ENCODE assay signal across 8 cellular contexts in genomic region chr21:21200103-21200938, GRCh38.
DNase-seq lines count a peak whose midpoint lies in the region; ATAC-seq and TF ChIP-seq lines count a peak whose summit lies in the region.

No MANE protein-coding gene starts in this region.

- CTCF ChIA-PET in HEK293T (lab: Yijun Ruan, JAX): no interaction called here

- no peak for DNase-seq in Right ventricle myocardium inferior (ENCODE audit: missing footprints)
- DNase-seq in cardiac septum (ENCODE audit: low spot score): no peak
- DNase-seq in amniotic stem cell (lab: John Stamatoyannopoulos, UW): peak; percentile 90
- peak in 1 of 2 donors; percentile 74 for DNase-seq in left lung
- DNase-seq in uterus: peak; percentile 25 to 28
- no peak for DNase-seq in NCI-H1694 (lab: John Stamatoyannopoulos, UW)
- no peak for DNase-seq in DMS79 (lab: John Stamatoyannopoulos, UW)
- DNase-seq in HEK293T (ENCODE audit: extremely low spot score): no peak

- H3K27me3 ChIP-seq in left lung (no peaks in the 10 kb centered on the region), uterus (no peaks in the 10 kb centered on the region)

- intact Hi-C loops in Right ventricle myocardium inferior (cut with DNase I) (no loop called here), cardiac septum (cut with DNase I) (no loop called here), left lung (cut with DNase I) (no loop called here), uterus (cut with DNase I; ENCODE audit: low total_unique reads) (no loop called here)

- H3K9me3 ChIP-seq in left lung: no peaks in the 10 kb centered on the region
- H3K9me3 ChIP-seq in uterus: no peaks in the 10 kb centered on the region

- TF ChIP-seq POLR2A in uterus (IDR thresholded peaks at IDR 0.05): no peak

- H3K27ac ChIP-seq in left lung (peak overlapping the region; percentile 59 to 67), uterus (peak overlapping the region in 1 of 2 donors; percentile 40)

- H3K4me1 ChIP-seq in left lung (peaks cover 4 to 9% of the 10 kb centered on the region in 2 donors), uterus (no peaks in the 10 kb centered on the region)

- ATAC-seq in Right ventricle myocardium inferior: peak; percentile 94
- peak; percentile 94 for ATAC-seq in left lung

- H3K36me3 ChIP-seq in left lung: no peaks in the 10 kb centered on the region
- no peaks in the 10 kb centered on the region for H3K36me3 ChIP-seq in uterus

- no peak for TF ChIP-seq CTCF in left lung (IDR thresholded peaks at IDR 0.05)
- TF ChIP-seq CTCF in uterus (IDR thresholded peaks at IDR 0.05): no peak

- H3K4me3 ChIP-seq in left lung: peak overlapping the region in 1 of 2 donors; percentile 16
- peak overlapping the region in 1 of 2 donors; percentile 18 for H3K4me3 ChIP-seq in uterus

- POLR2A ChIA-PET in HEK293T (lab: Yijun Ruan, JAX): no interaction called here

TF ChIP-seq in HEK293T, 16 proteins besides CTCF, POLR2A, EP300 and RAD21:
- TF ChIP-seq HDGF (IDR thresholded peaks at IDR 0.05; ENCODE audit: borderline replicate concordance) (no peak), FOXA1 (IDR thresholded peaks at IDR 0.05) (no peak), FOXM1 (IDR thresholded peaks at IDR 0.05; ENCODE audit: borderline replicate concordance) (no peak), SUZ12 (IDR thresholded peaks at IDR 0.05) (no peak), ZNF384 (IDR thresholded peaks at IDR 0.05) (no peak), CTBP1 (IDR thresholded peaks at IDR 0.05; ENCODE audit: borderline replicate concordance) (no peak), TARDBP (IDR thresholded peaks at IDR 0.05) (no peak), FOXK2 (IDR thresholded peaks at IDR 0.05) (no peak), SP1 (IDR thresholded peaks at IDR 0.05) (no peak), NFRKB (IDR thresholded peaks at IDR 0.05) (no peak), L3MBTL2 (conservative IDR thresholded peaks at IDR 0.05) (no peak), BHLHE40 (IDR thresholded peaks at IDR 0.05; ENCODE audit: borderline replicate concordance) (no peak), ELF4 (IDR thresholded peaks at IDR 0.05) (no peak), LEF1 (IDR thresholded peaks at IDR 0.05; ENCODE audit: borderline replicate concordance) (no peak), ARNT (IDR thresholded peaks at IDR 0.05) (no peak)
- TF ChIP-seq, protein P1, sequence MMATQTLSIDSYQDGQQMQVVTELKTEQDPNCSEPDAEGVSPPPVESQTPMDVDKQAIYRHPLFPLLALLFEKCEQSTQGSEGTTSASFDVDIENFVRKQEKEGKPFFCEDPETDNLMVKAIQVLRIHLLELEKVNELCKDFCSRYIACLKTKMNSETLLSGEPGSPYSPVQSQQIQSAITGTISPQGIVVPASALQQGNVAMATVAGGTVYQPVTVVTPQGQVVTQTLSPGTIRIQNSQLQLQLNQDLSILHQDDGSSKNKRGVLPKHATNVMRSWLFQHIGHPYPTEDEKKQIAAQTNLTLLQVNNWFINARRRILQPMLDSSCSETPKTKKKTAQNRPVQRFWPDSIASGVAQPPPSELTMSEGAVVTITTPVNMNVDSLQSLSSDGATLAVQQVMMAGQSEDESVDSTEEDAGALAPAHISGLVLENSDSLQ (IDR thresholded peaks at IDR 0.05): no peak

Comparison
In these comparisons a context has a peak if more than half of its experiments do, and no peak if none do; other contexts are left out.
1. DNase-seq: peak in amniotic stem cell (single experiment) and uterus (2 of 2); none in Right ventricle myocardium inferior (single experiment), cardiac septum (single experiment), NCI-H1694 (single experiment), DMS79 (single experiment) and HEK293T (single experiment).